8 cellular contexts compared by ENCODE assay signal in genomic region chr5:71455427-71456361, GRCh38. TPM values are rescaled to one million over a fixed set of nuclear protein-coding genes. Genes with fewer than 3 reads are reported as not detected.
DNase-seq lines count a peak whose midpoint lies in the region; ATAC-seq and TF ChIP-seq lines count a peak whose summit lies in the region.

TSS of gene BDP1 (plus strand) at chr5:71455651. CDS start at chr5:71455878, 227 bp downstream.

- peak; percentile 50 for TF ChIP-seq CTCF in AG10803 (conservative IDR thresholded peaks at IDR 0.05; ENCODE audit: low read length)
- peak in 9 of 11 experiments; percentile 1 to 48 (median 36) for TF ChIP-seq CTCF in spleen (IDR thresholded peaks at IDR 0.05 in 8 of 11, conservative IDR thresholded peaks at IDR 0.05 in 3 of 11)

- peak within 1 kb of the TSS; percentile 88 to 96 (median 94) for H3K27ac ChIP-seq in spleen

- peaks cover 0 to 24% (median 19%) of the 10 kb centered on the region in 6 donors for H3K36me3 ChIP-seq in spleen

- WGBS in spleen, 5 donors: 0 to 1% (median 0%) methylated on average over 27 to 50 of the region's 50 CpGs

- H3K27me3 ChIP-seq in spleen (replicated peaks in 1 of 7): peaks cover 0 to 19% (median 0%) of the 10 kb centered on the region in 7 donors

- DNase-seq in AG10803 (ENCODE audit: low read depth) (peak; percentile 89), NCI-H345 treated with DMSO at 0.1 percent for 48 hours (lab: John Stamatoyannopoulos, UW; ENCODE audit: unreplicated experiment) (peak; percentile 81), inferior parietal cortex (ENCODE audit: extremely low spot score) (peak; percentile 98), spleen (peak; percentile 98)
- DNase-seq in activated CD4-positive, CD25-positive, alpha-beta regulatory T cell (lab: John Stamatoyannopoulos, UW): peak; percentile 88 to 96 (median 92)
- peak; percentile 96 for DNase-seq in central memory CD4-positive, alpha-beta T cell

- no peaks in the 10 kb centered on the region for H3K9me3 ChIP-seq in spleen

- ATAC-seq in GM19025 (IDR thresholded peaks at IDR 0.05; ENCODE audit: low read depth, unreplicated experiment) (peak; percentile 90), HG03342 (IDR thresholded peaks at IDR 0.05; ENCODE audit: unreplicated experiment) (peak; percentile 89)

- peaks cover 13 to 39% (median 24%) of the 10 kb centered on the region in 6 donors for H3K4me1 ChIP-seq in spleen

- intact Hi-C loops in spleen (cut with DNase I; ENCODE audit: low total_unique reads): no loop called here

- peak in 2 of 3 donors; percentile 35 to 64 for TF ChIP-seq POLR2A in spleen (IDR thresholded peaks at IDR 0.05)

- H3K4me3 ChIP-seq in AG10803 (ENCODE audit: low read length): peak within 1 kb of the TSS; percentile 94
- H3K4me3 ChIP-seq in spleen: peak within 1 kb of the TSS; percentile 92 to 99 (median 96)

RNA-seq across cellular contexts. Expression of gene BDP1, which starts in this region (rescaled TPM):
- 10 to 100 TPM; 27.7 to 49.9 (median 35.0) TPM for total RNA-seq in spleen
- 10 to 100 TPM in 2 of 3 donors, 1 to 10 TPM in 1; 9.0 to 11.9 (median 10.2) TPM for polyA plus RNA-seq in spleen

Comparison
In these comparisons a context has a peak if more than half of its experiments do, and no peak if none do; other contexts are left out.
1. Peak in every context shown above with its lines: DNase-seq, ATAC-seq, H3K4me3 ChIP-seq and H3K27ac ChIP-seq.